In the genomic region with DNA sequence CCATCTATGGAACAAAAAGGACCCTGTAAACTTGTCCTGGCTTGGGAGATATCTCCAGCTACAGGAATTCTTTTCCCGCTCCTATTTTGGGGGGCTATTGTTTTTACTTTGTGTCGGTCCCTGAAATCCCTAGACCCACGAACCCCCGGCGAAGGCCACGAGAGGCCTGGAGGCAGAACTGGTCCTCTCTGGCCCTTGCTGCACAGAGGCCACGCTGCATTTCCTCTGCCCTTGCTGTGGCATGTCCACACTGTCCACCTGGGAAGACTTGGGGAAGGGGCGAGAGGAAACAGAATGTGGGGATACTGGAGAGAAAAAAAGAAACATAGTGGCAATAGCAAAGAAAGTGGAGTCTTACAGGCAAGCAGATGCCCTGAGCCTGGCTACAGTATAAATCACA, we compare ENCODE assay signal across 20 cellular contexts. TPM values are rescaled to one million over a fixed set of nuclear protein-coding genes. Genes with fewer than 3 reads are reported as not detected.
DNase-seq lines count a peak whose midpoint lies in the region; ATAC-seq and TF ChIP-seq lines count a peak whose summit lies in the region.
"Had no signal": no experiment of that assay in that cellular context is flagged by ENCODE, and none has a peak within 500 bp of the region (broad histone marks: within the 10 kb centered on the region; RNA-seq: fewer than 3 reads in every experiment).

No MANE protein-coding gene starts in this region.

- peaks cover 18 to 31% of the 10 kb centered on the region in 2 donors for H3K4me1 ChIP-seq in thyroid gland

- ATAC-seq in left ventricle myocardium superior (no peak), WTC11 (no peak), left lobe of liver (no peak), GM21447 (IDR thresholded peaks at IDR 0.05; ENCODE audit: unreplicated experiment) (no peak)
- ATAC-seq: GM23338 had no signal

- DNase-seq in cardiac septum (ENCODE audit: low spot score) (peak; percentile 61), left ventricle myocardium superior (no peak), WTC11 (ENCODE audit: low spot score) (peak; percentile 5), left lobe of liver (ENCODE audit: low spot score) (peak; percentile 45), thyroid gland (no peak), GM19240 (ENCODE audit: insufficient read length, low spot score) (no peak), caudate nucleus (lab: John Stamatoyannopoulos, UW) (no peak)
- DNase-seq: Calu3; CD4-positive, alpha-beta memory T cell; GF-D8; Karpas-422; NCI-H1436 treated with DMSO at 0.1 percent for 48 hours; NCI-H2029; NCI-H345; NCI-H524 treated with DMSO at 0.1 percent for 48 hours; SHP77 treated with DMSO at 0.1 percent for 48 hours had no signal

- H3K4me1 Mint-ChIP-seq in WTC11, result peaks cover 40% of the 10 kb centered on the region
- H3K4me1 Mint-ChIP-seq: CD4-positive, alpha-beta memory T cell had no signal

- H3K9me3 Mint-ChIP-seq in WTC11, result no peaks in the 10 kb centered on the region
- H3K9me3 Mint-ChIP-seq: CD4-positive, alpha-beta memory T cell; GM23338; IgD-negative memory B cell had no signal

- CTCF ChIA-PET in WTC11 (lab: Charles Lee), result no interaction called here

- H3K27me3 Mint-ChIP-seq in WTC11 (ENCODE audit: low read depth), result peaks cover 71% of the 10 kb centered on the region

- no peak overlapping the region for H3K4me3 ChIP-seq in thyroid gland (replicated peaks in 1 of 3)
- H3K4me3 ChIP-seq: GM23338 had no signal

- H3K27ac Mint-ChIP-seq in WTC11, result no peak overlapping the region
- H3K27ac Mint-ChIP-seq: CD4-positive, alpha-beta memory T cell; GM23338; IgD-negative memory B cell had no signal

- peak overlapping the region; percentile 29 to 46 (median 41) for H3K27ac ChIP-seq in thyroid gland
- H3K27ac ChIP-seq in caudate nucleus (ENCODE audit: low read depth, low read length), result no peak overlapping the region

- no peaks in the 10 kb centered on the region for H3K36me3 ChIP-seq in thyroid gland

- no peaks in the 10 kb centered on the region for H3K36me3 Mint-ChIP-seq in WTC11
- H3K36me3 Mint-ChIP-seq: CD4-positive, alpha-beta memory T cell; IgD-negative memory B cell had no signal

- intact Hi-C loops in cardiac septum (cut with DNase I) (loop anchor here (5.0 kb wide), 1 partner anchor 159 kb away; no protein-coding TSS in a partner anchor), left ventricle myocardium superior (cut with micrococcal nuclease) (no loop called here), thyroid gland (cut with DNase I) (no loop called here)

- H3K4me3 Mint-ChIP-seq in WTC11, result no peak overlapping the region
- H3K4me3 Mint-ChIP-seq: CD4-positive, alpha-beta memory T cell; GM23338 had no signal

- H3K27me3 ChIP-seq in thyroid gland, result no peaks in the 10 kb centered on the region

- H3K9me3 ChIP-seq in thyroid gland, result no peaks in the 10 kb centered on the region

- WGBS in thyroid gland, 2 donors, result 93% methylated on average over 8 of the region's 8 CpGs

- TF ChIP-seq POLR2A in thyroid gland (IDR thresholded peaks at IDR 0.05), result no peak

- POLR2A ChIA-PET in WTC11 (lab: Charles Lee), result no interaction called here

- TF ChIP-seq CTCF in WTC11 (IDR thresholded peaks at IDR 0.05), result no peak
- no peak for TF ChIP-seq CTCF in thyroid gland (IDR thresholded peaks at IDR 0.05)

TF ChIP-seq in WTC11, 78 proteins besides CTCF, POLR2A, EP300 and RAD21:
- TF ChIP-seq MXD4 (CRISPR knock-in tag; IDR thresholded peaks at IDR 0.05; ENCODE audit: borderline replicate concordance) (no peak), TP53 (CRISPR knock-in tag; IDR thresholded peaks at IDR 0.05) (no peak), HMGA2 (CRISPR knock-in tag; IDR thresholded peaks at IDR 0.05) (no peak), PRRX2 (CRISPR knock-in tag; IDR thresholded peaks at IDR 0.05) (no peak), FOXK1 (CRISPR knock-in tag; IDR thresholded peaks at IDR 0.05) (no peak)
- TF ChIP-seq, protein P1, sequence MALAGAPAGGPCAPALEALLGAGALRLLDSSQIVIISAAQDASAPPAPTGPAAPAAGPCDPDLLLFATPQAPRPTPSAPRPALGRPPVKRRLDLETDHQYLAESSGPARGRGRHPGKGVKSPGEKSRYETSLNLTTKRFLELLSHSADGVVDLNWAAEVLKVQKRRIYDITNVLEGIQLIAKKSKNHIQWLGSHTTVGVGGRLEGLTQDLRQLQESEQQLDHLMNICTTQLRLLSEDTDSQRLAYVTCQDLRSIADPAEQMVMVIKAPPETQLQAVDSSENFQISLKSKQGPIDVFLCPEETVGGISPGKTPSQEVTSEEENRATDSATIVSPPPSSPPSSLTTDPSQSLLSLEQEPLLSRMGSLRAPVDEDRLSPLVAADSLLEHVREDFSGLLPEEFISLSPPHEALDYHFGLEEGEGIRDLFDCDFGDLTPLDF (CRISPR knock-in tag; IDR thresholded peaks at IDR 0.05), result no peak
- TF ChIP-seq, protein P2, sequence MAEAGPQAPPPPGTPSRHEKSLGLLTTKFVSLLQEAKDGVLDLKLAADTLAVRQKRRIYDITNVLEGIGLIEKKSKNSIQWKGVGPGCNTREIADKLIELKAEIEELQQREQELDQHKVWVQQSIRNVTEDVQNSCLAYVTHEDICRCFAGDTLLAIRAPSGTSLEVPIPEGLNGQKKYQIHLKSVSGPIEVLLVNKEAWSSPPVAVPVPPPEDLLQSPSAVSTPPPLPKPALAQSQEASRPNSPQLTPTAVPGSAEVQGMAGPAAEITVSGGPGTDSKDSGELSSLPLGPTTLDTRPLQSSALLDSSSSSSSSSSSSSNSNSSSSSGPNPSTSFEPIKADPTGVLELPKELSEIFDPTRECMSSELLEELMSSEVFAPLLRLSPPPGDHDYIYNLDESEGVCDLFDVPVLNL (CRISPR knock-in tag; IDR thresholded peaks at IDR 0.05; ENCODE audit: borderline replicate concordance, low read depth), result no peak
- TF ChIP-seq, protein P3, sequence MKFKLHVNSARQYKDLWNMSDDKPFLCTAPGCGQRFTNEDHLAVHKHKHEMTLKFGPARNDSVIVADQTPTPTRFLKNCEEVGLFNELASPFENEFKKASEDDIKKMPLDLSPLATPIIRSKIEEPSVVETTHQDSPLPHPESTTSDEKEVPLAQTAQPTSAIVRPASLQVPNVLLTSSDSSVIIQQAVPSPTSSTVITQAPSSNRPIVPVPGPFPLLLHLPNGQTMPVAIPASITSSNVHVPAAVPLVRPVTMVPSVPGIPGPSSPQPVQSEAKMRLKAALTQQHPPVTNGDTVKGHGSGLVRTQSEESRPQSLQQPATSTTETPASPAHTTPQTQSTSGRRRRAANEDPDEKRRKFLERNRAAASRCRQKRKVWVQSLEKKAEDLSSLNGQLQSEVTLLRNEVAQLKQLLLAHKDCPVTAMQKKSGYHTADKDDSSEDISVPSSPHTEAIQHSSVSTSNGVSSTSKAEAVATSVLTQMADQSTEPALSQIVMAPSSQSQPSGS (CRISPR knock-in tag; IDR thresholded peaks at IDR 0.05; ENCODE audit: borderline replicate concordance, low read depth), result no peak
- TF ChIP-seq, protein P4, sequence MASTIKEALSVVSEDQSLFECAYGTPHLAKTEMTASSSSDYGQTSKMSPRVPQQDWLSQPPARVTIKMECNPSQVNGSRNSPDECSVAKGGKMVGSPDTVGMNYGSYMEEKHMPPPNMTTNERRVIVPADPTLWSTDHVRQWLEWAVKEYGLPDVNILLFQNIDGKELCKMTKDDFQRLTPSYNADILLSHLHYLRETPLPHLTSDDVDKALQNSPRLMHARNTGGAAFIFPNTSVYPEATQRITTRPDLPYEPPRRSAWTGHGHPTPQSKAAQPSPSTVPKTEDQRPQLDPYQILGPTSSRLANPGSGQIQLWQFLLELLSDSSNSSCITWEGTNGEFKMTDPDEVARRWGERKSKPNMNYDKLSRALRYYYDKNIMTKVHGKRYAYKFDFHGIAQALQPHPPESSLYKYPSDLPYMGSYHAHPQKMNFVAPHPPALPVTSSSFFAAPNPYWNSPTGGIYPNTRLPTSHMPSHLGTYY (CRISPR knock-in tag; IDR thresholded peaks at IDR 0.05), result no peak
- TF ChIP-seq, protein P5, sequence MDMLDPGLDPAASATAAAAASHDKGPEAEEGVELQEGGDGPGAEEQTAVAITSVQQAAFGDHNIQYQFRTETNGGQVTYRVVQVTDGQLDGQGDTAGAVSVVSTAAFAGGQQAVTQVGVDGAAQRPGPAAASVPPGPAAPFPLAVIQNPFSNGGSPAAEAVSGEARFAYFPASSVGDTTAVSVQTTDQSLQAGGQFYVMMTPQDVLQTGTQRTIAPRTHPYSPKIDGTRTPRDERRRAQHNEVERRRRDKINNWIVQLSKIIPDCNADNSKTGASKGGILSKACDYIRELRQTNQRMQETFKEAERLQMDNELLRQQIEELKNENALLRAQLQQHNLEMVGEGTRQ (CRISPR knock-in tag; IDR thresholded peaks at IDR 0.05), result no peak

RNA-seq across cellular contexts. Expression of a gene that starts 2.3 kb away (rescaled TPM):
- total RNA-seq in cardiac septum (18.4 TPM), left ventricle myocardium superior (6.8 TPM), WTC11 (2021) (4.1 to 5.0 TPM (median 4.7 TPM) in 3 replicates), left lobe of liver (260 TPM), thyroid gland (10 to 100 TPM; 25.8 to 56.2 (median 35.3) TPM)
- total RNA-seq: CD4-positive, alpha-beta memory T cell; MCF 10A had no signal

Comparison
In these comparisons a context has a peak if more than half of its experiments do, and no peak if none do; other contexts are left out.
1. DNase-seq: peak in cardiac septum (single experiment), WTC11 (single experiment) and left lobe of liver (single experiment); none in left ventricle myocardium superior (single experiment), thyroid gland (0 of 2), GM19240 (single experiment) and caudate nucleus (0 of 61).